Comparison of ENCODE assay signal across 22 cellular contexts in the genomic region with DNA sequence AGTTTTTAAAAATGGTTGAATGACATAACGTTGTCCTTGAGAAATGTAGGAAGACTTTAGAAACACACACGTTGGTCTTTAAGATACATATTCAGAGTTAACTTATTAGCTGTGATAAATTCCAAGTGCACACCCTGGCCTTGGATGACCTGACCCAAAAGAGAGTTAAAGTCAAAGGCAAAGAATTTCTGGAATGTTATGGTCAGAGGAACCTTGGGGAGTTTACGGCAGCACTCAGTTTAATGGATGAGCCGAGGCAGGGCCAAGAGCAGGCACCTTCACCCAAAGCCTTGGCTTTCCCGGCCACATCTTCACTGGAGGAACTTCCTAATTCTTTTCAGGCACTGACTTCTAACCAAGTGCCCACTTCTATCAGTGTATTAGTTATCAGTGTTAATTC.
DNase-seq lines count a peak whose midpoint lies in the region; ATAC-seq, FAIRE-seq and TF ChIP-seq lines count a peak whose summit lies in the region.
"Had no signal": no experiment of that assay in that cellular context is flagged by ENCODE, and none has a peak within 500 bp of the region (broad histone marks: within the 10 kb centered on the region; RNA-seq: fewer than 3 reads in every experiment).

No MANE protein-coding gene starts in this region.

- DNase-seq in H54 (ENCODE audit: insufficient read length, low spot score) = peak; percentile 41
- peak; percentile 43 for DNase-seq in RCC 7860 (ENCODE audit: low spot score)
- DNase-seq in iPS-NIHi11 (ENCODE audit: low spot score) = peak; percentile 48
- peak; percentile 26 for DNase-seq in sigmoid colon
- no peak for DNase-seq in MM.1S
- no peak for DNase-seq in amygdala (lab: John Stamatoyannopoulos, UW)
- DNase-seq in osteoblast (ENCODE audit: insufficient read length, low spot score, missing footprints) = no peak
- DNase-seq: activated CD4-positive, alpha-beta T cell treated with anti-CD3 and anti-CD28 coated beads for 36 hours; activated naive CD8-positive, alpha-beta T cell treated with anti-CD3 and anti-CD28 coated beads, Interleukin-2, amount 10 ng/mL, durations not matched to agents 7 days and 5 days; dorsolateral prefrontal cortex; foreskin melanocyte; GM23248; left colon; NCI-H1930; NK-92 treated with Interleukin-12 subunit alpha and Interleukin-12 subunit beta, amount 100 ng/mL, for 24 hours; right cardiac atrium; RPMI8226; stimulated activated naive B cell treated with anti-CD40 and anti-IgM and Interleukin-4, amounts not matched to agents 10 μg/mL and 1 μg/mL and 100 μg/mL, for 72 hours had no signal

- 80 to 82% methylated on average over 5 of the region's 5 CpGs for WGBS in sigmoid colon, 2 donors

- H3K9me3 ChIP-seq in sigmoid colon (no peaks in the 10 kb centered on the region), MM.1S (replicated peaks; ENCODE audit: insufficient read depth, low read length) (no peaks in the 10 kb centered on the region), osteoblast (ENCODE audit: low read depth, low read length) (no peaks in the 10 kb centered on the region)

- H3K27me3 ChIP-seq in sigmoid colon (no peaks in the 10 kb centered on the region), MM.1S (replicated peaks; ENCODE audit: insufficient read depth, low read length) (no peaks in the 10 kb centered on the region), osteoblast (ENCODE audit: insufficient read depth, low read length) (no peaks in the 10 kb centered on the region)
- H3K27me3 ChIP-seq: cardiac muscle cell had no signal

- no peaks in the 10 kb centered on the region for H3K9me2 ChIP-seq in MM.1S (replicated peaks; ENCODE audit: insufficient read depth, low read length)

- no peak for TF ChIP-seq CTCF in sigmoid colon (IDR thresholded peaks at IDR 0.05)
- no peak for TF ChIP-seq CTCF in MM.1S (IDR thresholded peaks at IDR 0.05; ENCODE audit: low read length)
- TF ChIP-seq CTCF in osteoblast (IDR thresholded peaks at IDR 0.05; ENCODE audit: extremely low read depth, low read depth, low read length) = no peak

- H3K27ac ChIP-seq in sigmoid colon (no peak overlapping the region), MM.1S (ENCODE audit: low read length) (no peak overlapping the region), osteoblast (ENCODE audit: low read depth, low read length) (no peak overlapping the region)
- H3K27ac ChIP-seq: cardiac muscle cell, dorsolateral prefrontal cortex, GM23248 had no signal

- no peaks in the 10 kb centered on the region for H3K36me3 ChIP-seq in sigmoid colon
- no peaks in the 10 kb centered on the region for H3K36me3 ChIP-seq in MM.1S (replicated peaks; ENCODE audit: insufficient read depth, low read length)
- H3K36me3 ChIP-seq in osteoblast (ENCODE audit: insufficient read depth, low read length) = no peaks in the 10 kb centered on the region
- H3K36me3 ChIP-seq: cardiac muscle cell had no signal

- intact Hi-C loops in sigmoid colon (cut with DNase I) = no loop called here

- no peak for FAIRE-seq in H54 (lab: Jason Lieb, UNC)
- FAIRE-seq in RCC 7860 (lab: Jason Lieb, UNC) = peak; percentile 66
- FAIRE-seq: GM18507, TTC549 had no signal

- no peak for ATAC-seq in GM21515 (IDR thresholded peaks at IDR 0.05; ENCODE audit: unreplicated experiment)
- ATAC-seq: activated CD4-positive, alpha-beta T cell treated with anti-CD3 and anti-CD28 coated beads for 36 hours; left colon; right cardiac atrium; stimulated activated naive B cell treated with anti-CD40 and anti-IgM and Interleukin-4, amounts not matched to agents 10 μg/mL and 1 μg/mL and 100 μg/mL, for 72 hours had no signal

- no peak overlapping the region for H3K4me3 ChIP-seq in sigmoid colon
- H3K4me3 ChIP-seq in MM.1S (ENCODE audit: low read length) = no peak overlapping the region
- no peak overlapping the region for H3K4me3 ChIP-seq in osteoblast (ENCODE audit: insufficient read depth, low read length)
- H3K4me3 ChIP-seq: cardiac muscle cell, dorsolateral prefrontal cortex, GM23248 had no signal

- H3K79me2 ChIP-seq in MM.1S (ENCODE audit: low read length) (no peaks in the 10 kb centered on the region), osteoblast (ENCODE audit: insufficient read depth, low read length) (no peaks in the 10 kb centered on the region)

- no peak for TF ChIP-seq POLR2A in H54 (IDR thresholded peaks at IDR 0.05; ENCODE audit: low read depth, low read length)
- no peak for TF ChIP-seq POLR2A in sigmoid colon (IDR thresholded peaks at IDR 0.05)

- H2AFZ ChIP-seq in MM.1S (ENCODE audit: low read length) = no peak overlapping the region
- no peak overlapping the region for H2AFZ ChIP-seq in osteoblast (ENCODE audit: low read length)
- H2AFZ ChIP-seq: GM23248 had no signal

- no peaks in the 10 kb centered on the region for H4K20me1 ChIP-seq in MM.1S (ENCODE audit: insufficient read depth, low read length)
- no peaks in the 10 kb centered on the region for H4K20me1 ChIP-seq in osteoblast (ENCODE audit: insufficient read depth, low read length)

- H3K4me1 ChIP-seq in sigmoid colon (peaks cover 0 to 30% (median 15%) of the 10 kb centered on the region in 4 donors), MM.1S (ENCODE audit: low read length) (no peaks in the 10 kb centered on the region), osteoblast (ENCODE audit: insufficient read depth, low read length) (no peaks in the 10 kb centered on the region)

- no peaks in the 10 kb centered on the region for H3F3A ChIP-seq in MM.1S (ENCODE audit: insufficient read depth, low read length)

- H3K9ac ChIP-seq in MM.1S (ENCODE audit: low read length) = no peak overlapping the region
- H3K9ac ChIP-seq: GM23248 had no signal

- H3K4me2 ChIP-seq in MM.1S (ENCODE audit: low read depth, low read length) (no peak overlapping the region), osteoblast (ENCODE audit: insufficient read depth, low read length) (no peak overlapping the region)

- no peak for TF ChIP-seq EP300 in sigmoid colon (IDR thresholded peaks at IDR 0.05)

Comparison
In these comparisons a context has a peak if more than half of its experiments do, and no peak if none do; other contexts are left out.
1. DNase-seq: peak in H54 (single experiment), RCC 7860 (single experiment), iPS-NIHi11 (single experiment) and sigmoid colon (single experiment); none in MM.1S (single experiment), amygdala (0 of 56) and osteoblast (single experiment).